In the genomic region with DNA sequence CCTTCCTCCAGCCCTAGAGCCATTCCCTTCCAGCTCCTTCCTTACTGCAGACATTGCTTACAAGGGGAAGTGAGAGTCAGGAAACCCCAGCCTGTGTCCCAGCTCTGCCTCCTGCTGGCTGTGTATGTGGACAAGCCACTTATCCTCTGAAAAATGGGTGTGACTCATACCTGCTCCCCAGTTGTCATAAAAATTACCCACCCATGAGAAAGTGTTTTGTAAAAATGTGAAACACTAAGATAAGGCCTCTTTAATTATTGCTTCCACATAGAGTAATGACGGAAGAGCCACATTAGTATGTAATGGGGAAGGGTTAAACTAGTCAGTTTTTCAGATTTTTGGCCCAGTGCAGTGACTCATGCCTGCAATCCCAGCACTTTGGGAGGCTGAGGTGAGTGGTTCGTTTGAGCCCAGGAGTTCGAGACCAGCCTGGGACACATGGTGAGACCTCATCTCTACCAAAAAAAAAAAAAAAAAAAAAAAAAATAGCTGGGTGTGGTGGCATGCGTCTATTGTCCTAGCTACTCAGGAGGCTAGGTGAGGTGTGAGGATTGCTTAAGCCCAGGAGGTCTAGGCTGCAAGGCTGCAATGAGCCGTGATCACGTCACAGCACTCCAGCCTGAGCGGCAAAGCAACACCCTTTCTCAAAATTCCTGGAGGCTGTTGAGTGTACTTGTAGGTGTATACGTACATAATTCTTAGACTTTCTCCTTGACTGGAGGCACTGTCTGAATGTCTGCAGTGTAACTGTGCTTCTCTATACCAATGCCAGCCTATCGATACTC, we compare ENCODE assay signal across 8 cellular contexts.
A peak's percentile ranks its signal among the peaks of the same experiment; 100 is the strongest.
DNase-seq lines count a peak whose midpoint lies in the region; ATAC-seq and TF ChIP-seq lines count a peak whose summit lies in the region.

No MANE protein-coding gene starts in this region.

- no peak for ATAC-seq in GM21529 (IDR thresholded peaks at IDR 0.05; ENCODE audit: unreplicated experiment)
- ATAC-seq in GM21390 (IDR thresholded peaks at IDR 0.05; ENCODE audit: unreplicated experiment): no peak
- ATAC-seq in HG03342 (IDR thresholded peaks at IDR 0.05; ENCODE audit: unreplicated experiment): no peak
- no peak for ATAC-seq in HG03108 (IDR thresholded peaks at IDR 0.05; ENCODE audit: unreplicated experiment)

- H3K27me3 ChIP-seq in WERI-Rb-1 (ENCODE audit: insufficient read depth, low read depth, severe bottlenecking): no peaks in the 10 kb centered on the region

- H3K4me3 ChIP-seq in AG10803 (ENCODE audit: low read length) (no peak overlapping the region), WERI-Rb-1 (ENCODE audit: low read depth, low read length) (no peak overlapping the region)

- no peaks in the 10 kb centered on the region for H3K9me3 ChIP-seq in WERI-Rb-1 (ENCODE audit: severe bottlenecking)

- TF ChIP-seq CTCF in AG10803 (conservative IDR thresholded peaks at IDR 0.05; ENCODE audit: low read length) (peak; percentile 22), WERI-Rb-1 (IDR thresholded peaks at IDR 0.05; ENCODE audit: low read depth, low read length) (peak; percentile 70)

- no peak overlapping the region for H3K27ac ChIP-seq in WERI-Rb-1

- DNase-seq in AG10803 (ENCODE audit: low read depth) (peak; percentile 13), HT-29 (ENCODE audit: low spot score) (peak; percentile 94), WERI-Rb-1 (peak; percentile 34), kidney tubule cell (ENCODE audit: low spot score) (peak; percentile 91)

- H3K36me3 ChIP-seq in WERI-Rb-1: peaks cover 3% of the 10 kb centered on the region; the same call in 1 of the 2 replicates

Comparison
In these comparisons a context has a peak if more than half of its experiments do, and no peak if none do; other contexts are left out.
1. DNase-seq: peak in every context shown above with its lines; median percentile 94 in HT-29; 91 in kidney tubule cell; 34 in WERI-Rb-1; 13 in AG10803.